ENCODE assay signal across 8 cellular contexts in the genomic region with DNA sequence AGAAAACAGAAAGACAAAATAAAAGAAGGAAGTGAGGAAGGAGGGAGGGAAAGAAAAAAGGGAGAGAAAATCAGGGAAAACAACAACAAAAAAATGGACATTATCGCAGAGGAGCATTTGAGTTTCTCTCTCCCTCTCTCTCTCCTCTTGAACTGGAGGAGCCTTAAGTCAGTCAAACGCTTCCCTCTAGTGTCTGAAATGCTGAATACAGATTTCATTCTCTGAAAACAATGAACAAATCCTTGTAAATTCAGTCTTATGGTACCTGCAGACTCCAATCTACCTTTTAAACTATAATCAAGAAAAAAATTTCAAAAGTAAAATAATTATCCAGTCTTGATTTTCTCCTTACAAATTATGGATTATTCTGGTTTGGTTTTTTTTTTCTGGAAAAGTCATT.
DNase-seq lines count a peak whose midpoint lies in the region; ATAC-seq and TF ChIP-seq lines count a peak whose summit lies in the region.

No MANE protein-coding gene starts in this region.

- no peaks in the 10 kb centered on the region for H3K9me3 ChIP-seq in aorta (ENCODE audit: control insufficient read depth, low read length)

- TF ChIP-seq CTCF in WI38 (IDR thresholded peaks at IDR 0.05; ENCODE audit: low read depth, low read length), result peak; percentile 17; the same call in 1 of the 2 replicates

- WGBS in aorta, 2 donors, result 4 to 6% methylated on average over 2 of the region's 2 CpGs

- DNase-seq in DMS 273 treated with DMSO at 0.1 percent for 48 hours (lab: John Stamatoyannopoulos, UW) (peak; percentile 0), NCI-H1092 (lab: John Stamatoyannopoulos, UW) (peak; percentile 73), iris pigment epithelial cell (ENCODE audit: low read depth) (peak; percentile 75), aorta (no peak), nucleus accumbens (lab: John Stamatoyannopoulos, UW) (no peak)
- DNase-seq in activated effector memory CD4-positive, alpha-beta T cell treated with Interleukin-2 at 50 U/mL for 16 hours, result no peak

- H3K27me3 ChIP-seq in aorta (ENCODE audit: control insufficient read depth in 1 of 2, insufficient read depth in 2 of 2, low read length in 1 of 2), result no peaks in the 10 kb centered on the region

- no peaks in the 10 kb centered on the region for H3K4me1 ChIP-seq in aorta (ENCODE audit: control insufficient read depth in 1 of 2, insufficient read depth in 2 of 2, low read length in 2 of 2)

- H3K4me3 ChIP-seq in WI38 (ENCODE audit: low read depth, low read length), result no peak overlapping the region
- no peak overlapping the region for H3K4me3 ChIP-seq in aorta (ENCODE audit: low read length in 2 of 2)

- no peaks in the 10 kb centered on the region for H3K36me3 ChIP-seq in aorta (ENCODE audit: control insufficient read depth in 1 of 2, insufficient read depth in 2 of 2, low read length in 1 of 2)

- intact Hi-C loops in aorta (cut with DNase I), result no loop called here

- ATAC-seq in GM21526 (IDR thresholded peaks at IDR 0.05; ENCODE audit: low FRiP score, unreplicated experiment), result peak; percentile 70
- no peak for ATAC-seq in aorta (ENCODE audit: low FRiP score)

- no peak overlapping the region for H3K27ac ChIP-seq in aorta (ENCODE audit: low read depth in 1 of 2, low read length in 2 of 2)

Comparison
In these comparisons a context has a peak if more than half of its experiments do, and no peak if none do; other contexts are left out.
1. DNase-seq: peak in DMS 273 treated with DMSO at 0.1 percent for 48 hours (single experiment), NCI-H1092 (single experiment) and iris pigment epithelial cell (single experiment); none in activated effector memory CD4-positive, alpha-beta T cell treated with Interleukin-2 at 50 U/mL for 16 hours (single experiment), aorta (0 of 2) and nucleus accumbens (0 of 56).